2 cellular contexts compared by ENCODE assay signal in the genomic region with DNA sequence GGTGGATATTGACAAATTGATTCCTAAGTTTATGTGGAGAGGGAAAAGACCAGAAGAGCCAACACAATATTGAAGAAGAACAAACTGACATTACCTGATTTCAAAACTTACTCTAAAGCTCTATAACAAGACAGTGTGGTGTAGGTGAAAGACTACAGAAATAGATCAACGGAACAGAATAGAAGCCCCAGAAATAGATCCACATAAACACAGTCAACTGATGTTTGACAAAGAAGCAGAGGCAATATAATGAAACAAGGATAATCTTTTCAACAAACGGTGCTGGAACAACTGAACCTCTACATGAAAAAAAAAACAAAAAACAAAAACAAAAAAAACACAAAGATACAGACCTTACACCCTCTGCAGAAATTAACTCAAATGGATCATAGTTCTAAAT.
A peak's percentile ranks its signal among the peaks of the same experiment; 100 is the strongest.
TF ChIP-seq lines count a peak whose summit lies in the region.

No MANE protein-coding gene starts in this region.

TF ChIP-seq in GM12878, 131 proteins besides CTCF, POLR2A, EP300 and RAD21:
- TF ChIP-seq MEF2B (IDR thresholded peaks at IDR 0.05; ENCODE audit: partially characterized antibody, poor library complexity, severe bottlenecking) (peak; percentile 52), FOXK2 (IDR thresholded peaks at IDR 0.05) (no peak), RFX5 (IDR thresholded peaks at IDR 0.05; ENCODE audit: low read depth, low read length) (no peak), IRF4 (IDR thresholded peaks at IDR 0.05; ENCODE audit: low read depth, low read length) (no peak), TCF7 (IDR thresholded peaks at IDR 0.05; ENCODE audit: borderline replicate concordance) (no peak), BACH1 (IDR thresholded peaks at IDR 0.05; ENCODE audit: borderline replicate concordance) (no peak), MEF2A (IDR thresholded peaks at IDR 0.05; ENCODE audit: insufficient read depth, low read depth, low read length) (peak; percentile 83)
TF ChIP-seq in GM12878: peak in this region for 2.

TF ChIP-seq in SK-N-SH, 30 proteins besides CTCF, POLR2A, EP300 and RAD21:
- no peak for TF ChIP-seq MXI1 (IDR thresholded peaks at IDR 0.05; ENCODE audit: low read depth, low read length)
